In genomic region chr9:33246269-33246860, GRCh38 we compare ENCODE assay signal across 37 cellular contexts. TPM values are rescaled to one million over a fixed set of nuclear protein-coding genes. Genes with fewer than 3 reads are reported as not detected.
"Had no signal": no experiment of that assay in that cellular context is flagged by ENCODE, and none has a peak within 500 bp of the region (broad histone marks: within the 10 kb centered on the region; RNA-seq: fewer than 3 reads in every experiment).

No MANE protein-coding gene starts in this region.

- H3K4me2 ChIP-seq: hepatocyte, smooth muscle cell had no signal

- H3K4me3 Mint-ChIP-seq: endodermal cell; memory B cell; mesothelial cell of epicardium; naive B cell; natural killer cell treated with Interleukin-12 subunit alpha and Interleukin-12 subunit beta and Interleukin-15 and Interleukin-18, amount 100 ng/mL, for 72 hours; neural crest cell; stimulated activated effector memory CD8-positive, alpha-beta T cell treated with anti-CD3 and anti-CD28 coated beads, Interleukin-12 subunit alpha, Interleukin-12 subunit beta, amount 100 ng/mL, for 72 hours; type B pancreatic cell had no signal

- H3K27me3 ChIP-seq: dorsolateral prefrontal cortex, foreskin keratinocyte, heart left ventricle, hepatocyte, neutrophil, pancreas, right lobe of liver, testis had no signal

- H3K36me3 ChIP-seq: pancreas, right lobe of liver had no signal

- H3K4me3 ChIP-seq: dorsolateral prefrontal cortex, gastroesophageal sphincter, heart left ventricle, hepatocyte, lung, mucosa of descending colon, pancreas, right lobe of liver, smooth muscle cell, testis, tibial artery had no signal

- H3K27me3 Mint-ChIP-seq: memory B cell; naive B cell; natural killer cell treated with Interleukin-12 subunit alpha and Interleukin-12 subunit beta and Interleukin-15 and Interleukin-18, amount 100 ng/mL, for 72 hours had no signal

- H3K36me3 Mint-ChIP-seq: mesothelial cell of epicardium; natural killer cell treated with Interleukin-12 subunit alpha and Interleukin-12 subunit beta and Interleukin-15 and Interleukin-18, amount 100 ng/mL, for 72 hours had no signal

- H3K27ac ChIP-seq: dorsolateral prefrontal cortex, epithelial cell of prostate, foreskin keratinocyte, gastroesophageal sphincter, heart left ventricle, hepatocyte, neutrophil, pancreas, right lobe of liver, testis, tibial artery had no signal

- DNase-seq: dorsolateral prefrontal cortex; effector CD8-positive, alpha-beta T cell; endodermal cell; foreskin keratinocyte; heart left ventricle; kidney; mucosa of descending colon; naive B cell; pancreas; retina; right lobe of liver; stimulated activated CD4-positive, alpha-beta T cell treated with anti-CD3 and anti-CD28 coated beads, Interleukin-2, amount 100 ng/mL, for 24 hours; stimulated activated CD4-positive, alpha-beta T cell treated with anti-CD3 and anti-CD28 coated beads, Interleukin-4, amount 100 ng/mL, for 24 hours; stimulated activated naive CD4-positive, alpha-beta T cell treated with Interleukin-2 at 50 U/mL for 16 hours; substantia nigra; testis; tibial artery had no signal

- ATAC-seq: esophagus mucosa; foreskin keratinocyte; gastroesophageal sphincter; heart left ventricle; left lobe of liver; mucosa of descending colon; natural killer cell treated with Interleukin-12 subunit alpha and Interleukin-12 subunit beta and Interleukin-15 and Interleukin-18, amount 100 ng/mL, for 72 hours; pancreas; right lobe of liver; stimulated activated effector memory CD8-positive, alpha-beta T cell treated with anti-CD3 and anti-CD28 coated beads, Interleukin-12 subunit alpha, Interleukin-12 subunit beta, amount 100 ng/mL, for 72 hours had no signal

- H3K4me1 Mint-ChIP-seq: endodermal cell; mesothelial cell of epicardium; neural crest cell; stimulated activated effector memory CD8-positive, alpha-beta T cell treated with anti-CD3 and anti-CD28 coated beads, Interleukin-12 subunit alpha, Interleukin-12 subunit beta, amount 100 ng/mL, for 72 hours had no signal

- H3K9me3 ChIP-seq: gastroesophageal sphincter, heart left ventricle, mucosa of descending colon, neutrophil, pancreas, right lobe of liver, testis, tibial artery had no signal

- H2AFZ ChIP-seq: hepatocyte had no signal

- H3K27ac Mint-ChIP-seq: endodermal cell; memory B cell; mesothelial cell of epicardium; natural killer cell treated with Interleukin-12 subunit alpha and Interleukin-12 subunit beta and Interleukin-15 and Interleukin-18, amount 100 ng/mL, for 72 hours; stimulated activated effector memory CD8-positive, alpha-beta T cell treated with anti-CD3 and anti-CD28 coated beads, Interleukin-12 subunit alpha, Interleukin-12 subunit beta, amount 100 ng/mL, for 72 hours; type B pancreatic cell had no signal

- H3K79me2 ChIP-seq: hepatocyte had no signal

- H3K4me1 ChIP-seq: gastroesophageal sphincter, pancreas, right lobe of liver, testis, tibial artery had no signal

- H3K9me3 Mint-ChIP-seq: endodermal cell; memory B cell; mesothelial cell of epicardium; naive B cell; natural killer cell treated with Interleukin-12 subunit alpha and Interleukin-12 subunit beta and Interleukin-15 and Interleukin-18, amount 100 ng/mL, for 72 hours; neural crest cell; stimulated activated effector memory CD8-positive, alpha-beta T cell treated with anti-CD3 and anti-CD28 coated beads, Interleukin-12 subunit alpha, Interleukin-12 subunit beta, amount 100 ng/mL, for 72 hours; type B pancreatic cell had no signal

RNA-seq across cellular contexts. Expression of gene SPINK4, which starts 6.4 kb away (rescaled TPM):
- total RNA-seq: dorsolateral prefrontal cortex; esophagus mucosa; fibroblast of lung; foreskin keratinocyte; gastroesophageal sphincter; heart left ventricle; hepatocyte; kidney; left lobe of liver; lung; mesothelial cell of epicardium; natural killer cell treated with Interleukin-12 subunit alpha and Interleukin-12 subunit beta and Interleukin-15 and Interleukin-18, amount 100 ng/mL, for 72 hours; neural crest cell; omental fat pad; posterior vena cava; pulmonary artery endothelial cell; right lobe of liver; smooth muscle cell; testis; urinary bladder had no signal
- polyA plus RNA-seq: fibroblast of lung, foreskin keratinocyte, heart left ventricle, hepatocyte, liver, lung, smooth muscle cell had no signal
